Comparison of ENCODE assay signal across 9 cellular contexts in genomic region chr18:51153659-51154371, GRCh38. TPM values are rescaled to one million over a fixed set of nuclear protein-coding genes. Genes with fewer than 3 reads are reported as not detected.
DNase-seq lines count a peak whose midpoint lies in the region; ATAC-seq, FAIRE-seq and TF ChIP-seq lines count a peak whose summit lies in the region.
"Had no signal": no experiment of that assay in that cellular context is flagged by ENCODE, and none has a peak within 500 bp of the region (broad histone marks: within the 10 kb centered on the region; RNA-seq: fewer than 3 reads in every experiment).

No MANE protein-coding gene starts in this region.

- CTCF ChIA-PET in GM12878 (lab: Yijun Ruan, JAX) = interaction anchor here (1.0 to 2.4 kb wide), 4 partner anchors 38 to 100 kb away, joined by 3 to 10 read pairs (median 6); partner anchors contain the start of gene MEX3C

- peak overlapping the region; percentile 79 for H3K4me2 ChIP-seq in GM12878 (ENCODE audit: control insufficient read depth, insufficient read depth)
- no peak overlapping the region for H3K4me2 ChIP-seq in trophoblast cell (ENCODE audit: low read length)

- H3K36me3 ChIP-seq in Peyer's patch (no peaks in the 10 kb centered on the region), GM12878 (ENCODE audit: control insufficient read depth in 2 of 2, insufficient read depth in 2 of 2, low read length in 1 of 2) (no peaks in the 10 kb centered on the region), trophoblast cell (ENCODE audit: control insufficient read depth in 1 of 2, insufficient read depth in 2 of 2, low read length in 2 of 2) (no peaks in the 10 kb centered on the region)

- no peak for TF ChIP-seq POLR2A in Peyer's patch (IDR thresholded peaks at IDR 0.05)
- peak; percentile 84 for TF ChIP-seq POLR2A in GM12878 (IDR thresholded peaks at IDR 0.05; ENCODE audit: low read depth, low read length)

- FAIRE-seq in GM12878 (lab: Jason Lieb, UNC) = peak; percentile 52
- FAIRE-seq: endometrium had no signal

- TF ChIP-seq EP300 in GM12878 (IDR thresholded peaks at IDR 0.05; ENCODE audit: borderline replicate concordance in 1 of 2, control insufficient read depth in 1 of 2, low read depth in 2 of 2, low read length in 2 of 2) = peak; percentile 68 to 75

- RAD21 ChIA-PET in GM12878 (lab: Charles Lee; ENCODE audit: unreplicated experiment) = interaction anchor here (0.6 to 3.8 kb wide), 5 partner anchors 29 to 510 kb away, joined by 3 to 31 read pairs (median 15); partner anchors contain the start of gene MEX3C

- H2BK12ac ChIP-seq in trophoblast cell (ENCODE audit: low read length) = no peak overlapping the region

- H4K12ac ChIP-seq in trophoblast cell (ENCODE audit: low read depth, low read length) = no peak overlapping the region

- H4K91ac ChIP-seq in trophoblast cell (ENCODE audit: low read depth, low read length) = no peak overlapping the region

- no peaks in the 10 kb centered on the region for H3K27me3 ChIP-seq in Peyer's patch
- no peaks in the 10 kb centered on the region for H3K27me3 ChIP-seq in GM12878 (replicated peaks in 1 of 2; ENCODE audit: control insufficient read depth in 2 of 2, insufficient read depth in 2 of 2, low read length in 1 of 2)
- no peaks in the 10 kb centered on the region for H3K27me3 ChIP-seq in trophoblast cell (ENCODE audit: insufficient read depth, low read length)

- peak; percentile 79 for ATAC-seq in GM18498 (IDR thresholded peaks at IDR 0.05; ENCODE audit: unreplicated experiment)
- ATAC-seq in HG02571 (IDR thresholded peaks at IDR 0.05; ENCODE audit: unreplicated experiment) = peak; percentile 74
- peak; percentile 83 for ATAC-seq in GM12878

- no TSS peak for BruUV-seq in GM12878 (replicated peaks; lab: Mats Ljungman, UMichigan)

- H4K8ac ChIP-seq in trophoblast cell (ENCODE audit: low read depth, low read length) = no peak overlapping the region

- SMC1A ChIA-PET in GM12878 (lab: Charles Lee; ENCODE audit: uncharacterized antibody, unreplicated experiment) = interaction anchor here (1.0 to 5.1 kb wide), 6 partner anchors 12 to 51 kb away, joined by 3 to 60 read pairs (median 6); partner anchors contain the start of gene MEX3C

- H3K27ac ChIP-seq in Peyer's patch (peak overlapping the region in 3 of 4 donors; percentile 39 to 82 (median 79)), GM12878 (ENCODE audit: control insufficient read depth, insufficient read depth) (peak overlapping the region; percentile 98), trophoblast cell (ENCODE audit: low read depth, low read length) (no peak overlapping the region)

- H3K4ac ChIP-seq in trophoblast cell (ENCODE audit: low read depth, low read length) = no peak overlapping the region

- no peak for TF ChIP-seq RAD21 in GM12878 (IDR thresholded peaks at IDR 0.05; ENCODE audit: insufficient read depth, low read depth, low read length)

- no peak overlapping the region for H2BK120ac ChIP-seq in trophoblast cell (ENCODE audit: insufficient read depth, low read length, poor library complexity)

- in situ Hi-C loops in GM12878 (cut with MboI) = loop anchor here (10.0 kb wide), 1 partner anchor 581 kb away; no protein-coding TSS in a partner anchor

- no peak overlapping the region for H3K23ac ChIP-seq in trophoblast cell (ENCODE audit: low read length)

- no peak overlapping the region for H2BK5ac ChIP-seq in trophoblast cell (ENCODE audit: low read depth, low read length, poor library complexity)

- under 1% methylated on average over 19 of the region's 19 CpGs for WGBS in GM12878 (ENCODE audit: insufficient coverage, insufficient replicate concordance, low lambda C conversion rate, missing lambda C conversion rate)
- WGBS in trophoblast cell (ENCODE audit: extremely low coverage, insufficient coverage, insufficient read length) = no CpG with 5 or more reads among the region's 19 CpGs

- TF ChIP-seq CTCF in Peyer's patch (IDR thresholded peaks at IDR 0.05) = no peak
- TF ChIP-seq CTCF in GM12878 (IDR thresholded peaks at IDR 0.05 in 2 of 3, conservative IDR thresholded peaks at IDR 0.05 in 1 of 3; ENCODE audit: control insufficient read depth in 2 of 3, extremely low read depth in 1 of 3, insufficient read depth in 1 of 3, low read depth in 3 of 3, low read length in 3 of 3) = no peak

- DNase-seq in Peyer's patch (peak in 2 of 3 donors; percentile 68 to 79), GM12878 (ENCODE audit: low read depth, low spot score) (peak; percentile 62), D341Med (ENCODE audit: low spot score) (no peak), trophoblast cell (no peak), NCI-H510A treated with DMSO at 0.1 percent for 48 hours (lab: John Stamatoyannopoulos, UW) (no peak)
- DNase-seq in stimulated activated naive CD4-positive, alpha-beta T cell (lab: John Stamatoyannopoulos, UW) = peak; percentile 16 to 71 (median 28)

- intact Hi-C loops in GM12878 (cut with micrococcal nuclease; ENCODE audit: unreplicated experiment) = loop anchor here (2.0 kb wide), 2 partner anchors 15 to 43 kb away; partner anchors contain the start of gene MEX3C

- H3K79me1 ChIP-seq in trophoblast cell (ENCODE audit: low read length) = peaks cover 3% of the 10 kb centered on the region

- no peak overlapping the region for H3K18ac ChIP-seq in trophoblast cell (ENCODE audit: low read length)

- H2AK5ac ChIP-seq in trophoblast cell (ENCODE audit: low read length) = no peak overlapping the region

- H3K9ac ChIP-seq in GM12878 (ENCODE audit: control insufficient read depth, insufficient read depth, low read length) (peak overlapping the region; percentile 74), trophoblast cell (ENCODE audit: low read length) (no peak overlapping the region)

- H3K4me1 ChIP-seq in Peyer's patch = peaks cover 0 to 6% (median 3%) of the 10 kb centered on the region in 4 donors
- H3K4me1 ChIP-seq in GM12878 (ENCODE audit: control insufficient read depth, insufficient read depth, low read length) = peaks cover 35% of the 10 kb centered on the region
- peaks cover 4 to 7% of the 10 kb centered on the region in 2 experiments for H3K4me1 ChIP-seq in trophoblast cell (ENCODE audit: control insufficient read depth in 1 of 2, insufficient read depth in 2 of 2, low read length in 2 of 2)

- H2AFZ ChIP-seq in GM12878 (ENCODE audit: control insufficient read depth, low read depth, low read length) (peak overlapping the region; percentile 55), trophoblast cell (ENCODE audit: insufficient read depth, low read length, poor library complexity) (no peak overlapping the region)

- H3K14ac ChIP-seq in trophoblast cell (ENCODE audit: low read length) = no peak overlapping the region

- H3K4me3 ChIP-seq in Peyer's patch (peak overlapping the region in 3 of 4 donors; percentile 1 to 24 (median 10)), GM12878 (peak overlapping the region; percentile 61), trophoblast cell (ENCODE audit: low read depth, low read length) (no peak overlapping the region)

- H3K9me3 ChIP-seq in Peyer's patch = no peaks in the 10 kb centered on the region
- peaks cover 3% of the 10 kb centered on the region; the same call in 2 of the 3 replicates for H3K9me3 ChIP-seq in GM12878 (replicated peaks; ENCODE audit: control insufficient read depth, insufficient read depth, low read length)
- H3K9me3 ChIP-seq in trophoblast cell (ENCODE audit: insufficient read depth, low read depth, low read length) = peaks cover 3% of the 10 kb centered on the region

- no peaks in the 10 kb centered on the region for H4K20me1 ChIP-seq in GM12878 (ENCODE audit: control insufficient read depth, insufficient read depth)

- H3K79me2 ChIP-seq in GM12878 (ENCODE audit: control insufficient read depth, insufficient read depth, low read length) (no peaks in the 10 kb centered on the region), trophoblast cell (ENCODE audit: control insufficient read depth, insufficient read depth, low read length, poor library complexity) (no peaks in the 10 kb centered on the region)

- POLR2A ChIA-PET in GM12878 (lab: Charles Lee) = interaction anchor here (0.8 to 1.5 kb wide), 6 partner anchors 14 to 43 kb away, joined by 3 to 6 read pairs (median 4); partner anchors contain the start of gene MEX3C

TF ChIP-seq in GM12878, 131 proteins besides CTCF, POLR2A, EP300 and RAD21 (continues in another document):
- TF ChIP-seq MXI1 (IDR thresholded peaks at IDR 0.05; ENCODE audit: low read depth, low read length) (peak; percentile 53; the same call in 1 of the 2 replicates), USF2 (IDR thresholded peaks at IDR 0.05; ENCODE audit: borderline replicate concordance, low read depth, low read length) (no peak)

RNA-seq across cellular contexts. Expression of gene MEX3C, which starts 43.7 kb away (rescaled TPM):
- total RNA-seq in Peyer's patch = 10 to 100 TPM; 16.5 to 37.1 (median 23.2) TPM
- total RNA-seq in GM12878 (2013; cell fraction: nucleolus; rRNA removed) = 72.3 and 79.5 TPM in 2 replicates
- total RNA-seq in GM12878 (2014; rRNA removed) = 25.6 and 33.2 TPM in 2 replicates
- total RNA-seq in GM12878 (2014; rRNA removed; fragmentation: Illumina TruSeq; extraction: Trizol) = 28.7 and 29.6 TPM in 2 replicates
- 27.5 and 28.3 TPM in 2 replicates for total RNA-seq in GM12878 (2021)
- polyA plus RNA-seq in GM12878 (2011; ENCODE audit: low read depth) = 9.7 TPM
- polyA plus RNA-seq in GM12878 (2011; rRNA removed) = 48.8 and 51.8 TPM in 2 replicates
- polyA plus RNA-seq in GM12878 (2011; cell fraction: cytosol; rRNA removed) = 26.1 and 27.5 TPM in 2 replicates
- 28.5 and 37.9 TPM in 2 replicates for polyA plus RNA-seq in GM12878 (2011; cell fraction: nucleus; rRNA removed)
- 14.2 and 20.9 TPM in 2 replicates for polyA plus RNA-seq in GM12878 (2012)
- 31.8 and 41.5 TPM in 2 replicates for polyA plus RNA-seq in GM12878 (2014; fragmentation: Illumina TruSeq; extraction: Trizol)
- 1 to 10 TPM; 7.9 to 9.9 TPM for polyA plus RNA-seq in GM12878 (2014; fragmentation: Nextera tagmentation; extraction: Ambion mirVana)
- 14.4 and 16.9 TPM in 2 replicates for polyA plus RNA-seq in GM12878 (2014; rRNA removed)
- polyA plus RNA-seq in GM12878 (2016; fragmentation: Nextera tagmentation; extraction: Ambion mirVana) = 1 to 10 TPM; 6.7 to 7.1 TPM
- polyA minus RNA-seq in GM12878 (2011; rRNA and poly(A)+ RNA removed) = 67.7 and 88.7 TPM in 2 replicates
- polyA minus RNA-seq in GM12878 (2011; cell fraction: cytosol; rRNA and poly(A)+ RNA removed) = 16.7 and 21.2 TPM in 2 replicates
- polyA minus RNA-seq in GM12878 (2011; cell fraction: nucleus; rRNA and poly(A)+ RNA removed) = 37.4 and 51.3 TPM in 2 replicates
- 65.5 and 72.3 TPM in 2 replicates for polyA plus RNA-seq in trophoblast cell (2013)

Comparison
In these comparisons a context has a peak if more than half of its experiments do, and no peak if none do; other contexts are left out.
1. DNase-seq: peak in Peyer's patch (2 of 3), GM12878 (single experiment) and stimulated activated naive CD4-positive, alpha-beta T cell (6 of 6); none in D341Med (single experiment), trophoblast cell (0 of 2) and NCI-H510A treated with DMSO at 0.1 percent for 48 hours (single experiment).
2. Peak in every context shown above with its lines, with median percentiles within 50 percentile points of each other: ATAC-seq.